Comparison of ENCODE assay signal across 8 cellular contexts in the genomic region with DNA sequence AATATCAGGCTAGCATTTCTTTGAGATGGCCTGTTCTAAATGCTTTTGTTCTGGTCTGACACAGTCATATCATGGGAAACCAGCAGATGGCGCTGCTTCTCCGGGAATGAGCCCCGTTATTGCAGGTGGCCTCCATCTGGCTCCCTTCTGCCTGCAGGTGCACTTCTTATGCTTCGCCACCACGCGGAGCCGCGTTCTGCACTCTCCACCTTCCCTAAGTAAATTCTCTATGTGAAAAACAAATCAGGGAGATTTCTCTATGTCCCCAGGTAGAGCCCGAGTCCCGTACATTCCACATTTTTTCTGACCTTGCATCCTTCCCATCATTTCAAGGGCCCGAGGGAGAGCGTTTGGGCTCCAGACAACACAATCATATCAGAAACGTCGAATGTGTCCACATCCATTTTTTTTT. TPM values are rescaled to one million over a fixed set of nuclear protein-coding genes. Genes with fewer than 3 reads are reported as not detected.
DNase-seq lines count a peak whose midpoint lies in the region; ATAC-seq, FAIRE-seq and TF ChIP-seq lines count a peak whose summit lies in the region.

No MANE protein-coding gene starts in this region.

- H3K36me3 Mint-ChIP-seq in activated CD4-positive, alpha-beta T cell treated with anti-CD3 and anti-CD28 coated beads for 36 hours (ENCODE audit: low read depth) = no peaks in the 10 kb centered on the region

- no peaks in the 10 kb centered on the region for H4K20me1 ChIP-seq in HepG2 (ENCODE audit: insufficient read depth, low read length)

- no peaks in the 10 kb centered on the region for H3K79me2 ChIP-seq in HepG2 (ENCODE audit: insufficient read depth, low read length)

- H3K27me3 Mint-ChIP-seq in activated CD4-positive, alpha-beta T cell treated with anti-CD3 and anti-CD28 coated beads for 36 hours = peaks cover 9% of the 10 kb centered on the region

- CTCF ChIA-PET in activated CD4-positive, alpha-beta T cell treated with anti-CD3 and anti-CD28 coated beads for 36 hours (lab: Charles Lee) = interaction anchor here (0.7 to 2.5 kb wide), 8 partner anchors 15 to 434 kb away, joined by 3 to 16 read pairs (median 5); no protein-coding TSS in a partner anchor
- CTCF ChIA-PET in HepG2 (lab: Yijun Ruan, JAX; ENCODE audit: low intra/inter-chr PET ratio, low total read pairs) = interaction anchor here (0.8 to 2.7 kb wide), 13 partner anchors 13 to 540 kb away, joined by 3 to 41 read pairs (median 5); no protein-coding TSS in a partner anchor

- no peaks in the 10 kb centered on the region for H3K36me3 ChIP-seq in HepG2 (replicated peaks in 1 of 2; ENCODE audit: control insufficient read depth in 1 of 2, insufficient read depth in 2 of 2, low read length in 2 of 2)

- no peaks in the 10 kb centered on the region for H3K9me3 Mint-ChIP-seq in activated CD4-positive, alpha-beta T cell treated with anti-CD3 and anti-CD28 coated beads for 36 hours (ENCODE audit: low read depth)

- H3K4me2 ChIP-seq in HepG2 (ENCODE audit: low read depth, low read length) = 0 out of 2 replicates have a peak overlapping the region, but pooled peaks have one; percentile 10

- no peaks in the 10 kb centered on the region for H3K4me1 Mint-ChIP-seq in activated CD4-positive, alpha-beta T cell treated with anti-CD3 and anti-CD28 coated beads for 36 hours

- FAIRE-seq in HepG2 (lab: Jason Lieb, UNC) = peak; percentile 96

- 1% methylated on average over 14 of the region's 14 CpGs for WGBS in HepG2 (ENCODE audit: low lambda C conversion rate)

- TF ChIP-seq POLR2A in HepG2 (IDR thresholded peaks at IDR 0.05; ENCODE audit: insufficient read depth in 1 of 2, low read depth in 2 of 2, low read length in 2 of 2) = no peak

- TF ChIP-seq EP300 in HepG2 (IDR thresholded peaks at IDR 0.05; ENCODE audit: low read depth in 2 of 2, low read length in 2 of 2) (no peak), HepG2 (CRISPR knock-in tag; IDR thresholded peaks at IDR 0.05; ENCODE audit: borderline replicate concordance) (no peak)

- H3K4me3 Mint-ChIP-seq in activated CD4-positive, alpha-beta T cell treated with anti-CD3 and anti-CD28 coated beads for 36 hours = no peak overlapping the region

- no peak overlapping the region for H3K4me3 ChIP-seq in choroid plexus epithelial cell (ENCODE audit: low read depth, low read length)
- no peak overlapping the region for H3K4me3 ChIP-seq in HepG2 (replicated peaks in 1 of 3; ENCODE audit: insufficient read depth in 1 of 3, low read depth in 2 of 3, low read length in 3 of 3)

- peak; percentile 89 for ATAC-seq in GM19372 (IDR thresholded peaks at IDR 0.05; ENCODE audit: low read depth, unreplicated experiment)
- ATAC-seq in HG03442 (IDR thresholded peaks at IDR 0.05; ENCODE audit: unreplicated experiment) = peak; percentile 92
- ATAC-seq in activated CD4-positive, alpha-beta T cell treated with anti-CD3 and anti-CD28 coated beads for 36 hours = peak; percentile 100
- peak; percentile 90 for ATAC-seq in HepG2

- H2AFZ ChIP-seq in HepG2 (ENCODE audit: low read length) = no peak overlapping the region

- H3K27ac Mint-ChIP-seq in activated CD4-positive, alpha-beta T cell treated with anti-CD3 and anti-CD28 coated beads for 36 hours = no peak overlapping the region

- intact Hi-C loops in activated CD4-positive, alpha-beta T cell treated with anti-CD3 and anti-CD28 coated beads for 36 hours (cut with DNase I, micrococcal nuclease) = loop anchor here (1.0 to 5.0 kb wide), 7 partner anchors 101 to 714 kb away; no protein-coding TSS in a partner anchor
- intact Hi-C loops in HepG2 (cut with micrococcal nuclease; ENCODE audit: unreplicated experiment) = loop anchor here (1.0 to 2.0 kb wide), 5 partner anchors 48 to 537 kb away; no protein-coding TSS in a partner anchor

- H3K27me3 ChIP-seq in HepG2 (ENCODE audit: control insufficient read depth in 1 of 2, insufficient read depth in 2 of 2, low read length in 2 of 2) = no peaks in the 10 kb centered on the region

- no peak overlapping the region for H3K9ac ChIP-seq in HepG2 (ENCODE audit: insufficient read depth, low read depth, low read length)

- H3K27ac ChIP-seq in HepG2 (ENCODE audit: extremely low read length, insufficient read depth, low read length) = no peak overlapping the region

- H3K9me3 ChIP-seq in HepG2 (ENCODE audit: low read length) = no peaks in the 10 kb centered on the region

- POLR2A ChIA-PET in activated CD4-positive, alpha-beta T cell treated with anti-CD3 and anti-CD28 coated beads for 36 hours (lab: Charles Lee) = no interaction called here
- POLR2A ChIA-PET in HepG2 (lab: Yijun Ruan, JAX) = no interaction called here

- DNase-seq in CD1c-positive myeloid dendritic cell (ENCODE audit: extremely low spot score) (peak; percentile 80), NCI-H524 (lab: John Stamatoyannopoulos, UW) (peak; percentile 92 to 95), choroid plexus epithelial cell (ENCODE audit: low read depth) (peak; percentile 95), HepG2 (ENCODE audit: low spot score) (peak; percentile 84)
- DNase-seq in activated CD4-positive, alpha-beta T cell treated with anti-CD3 and anti-CD28 coated beads for 36 hours = peak; percentile 95
- DNase-seq in stimulated activated CD4-positive, alpha-beta T cell treated with anti-CD3 and anti-CD28 coated beads, TNF-alpha, amount 100 ng/mL, for 24 hours (ENCODE audit: low read depth in 3 of 3) = peak; percentile 75 to 87 (median 77)

- TF ChIP-seq CTCF in choroid plexus epithelial cell (conservative IDR thresholded peaks at IDR 0.05; ENCODE audit: low read depth, low read length) (peak; percentile 96), HepG2 (CRISPR knock-in tag; IDR thresholded peaks at IDR 0.05) (peak; percentile 97)

- BruUV-seq in HepG2 (replicated peaks; lab: Mats Ljungman, UMichigan) = no TSS peak

- in situ Hi-C loops in HepG2 (cut with HindIII; ENCODE audit: extremely low pct_ligation_motif_present, low pct_unique_long_range_greater_than_20kb) = loop anchor here (5.0 to 10.0 kb wide), 3 partner anchors 121 to 434 kb away; no protein-coding TSS in a partner anchor

- peaks cover 41% of the 10 kb centered on the region for H3K4me1 ChIP-seq in HepG2 (ENCODE audit: insufficient read depth, low read length)

- TF ChIP-seq RAD21 in HepG2 (CRISPR knock-in tag; IDR thresholded peaks at IDR 0.05) = peak; percentile 97

TF ChIP-seq in HepG2, 621 proteins besides CTCF, POLR2A, EP300 and RAD21 (continues in another document):
- no peak for TF ChIP-seq NR2F6 (IDR thresholded peaks at IDR 0.05)
- peak; percentile 33; the same call in 1 of the 2 replicates for TF ChIP-seq NR2F6 (CRISPR knock-in tag; IDR thresholded peaks at IDR 0.05)
- no peak for TF ChIP-seq ZNF260 (CRISPR knock-in tag; IDR thresholded peaks at IDR 0.05; ENCODE audit: borderline replicate concordance, low read depth)

RNA-seq across cellular contexts. Expression of gene GLRX5, which starts 26.2 kb away (rescaled TPM):
- 10 to 100 TPM; 37.9 to 44.1 TPM for total RNA-seq in activated CD4-positive, alpha-beta T cell treated with anti-CD3 and anti-CD28 coated beads for 36 hours
- total RNA-seq in HepG2 (2016; rRNA removed; fragmentation: Illumina TruSeq; extraction: Trizol) = 115 and 122 TPM in 2 replicates
- 141 and 162 TPM in 2 replicates for total RNA-seq in HepG2 (2016; cell fraction: cytosol; rRNA removed; fragmentation: Illumina TruSeq; extraction: Trizol; ENCODE audit: low read depth)
- total RNA-seq in HepG2 (2016; cell fraction: insoluble cytoplasmic fraction; rRNA removed; fragmentation: Illumina TruSeq; extraction: Trizol) = 99.8 and 128 TPM in 2 replicates
- total RNA-seq in HepG2 (2016; cell fraction: membrane; rRNA removed; fragmentation: Illumina TruSeq; extraction: Trizol) = 204 and 226 TPM in 2 replicates
- 42.6 and 50.7 TPM in 2 replicates for total RNA-seq in HepG2 (2016; cell fraction: nucleus; rRNA removed; fragmentation: Illumina TruSeq; extraction: Trizol)
- polyA plus RNA-seq in HepG2 (2011; rRNA removed) = 115 and 146 TPM in 2 replicates
- 68.6 and 128 TPM in 2 replicates for polyA plus RNA-seq in HepG2 (2011; cell fraction: cytosol; rRNA removed)
- polyA plus RNA-seq in HepG2 (2011; cell fraction: nucleus; rRNA removed) = 20.1 and 32.1 TPM in 2 replicates
- polyA plus RNA-seq in HepG2 (2012) = 136 and 145 TPM in 2 replicates
- polyA plus RNA-seq in HepG2 (2016; cell fraction: cytosol; fragmentation: Illumina TruSeq; extraction: Trizol; ENCODE audit: low read depth) = 197 and 237 TPM in 2 replicates
- 161 and 168 TPM in 2 replicates for polyA plus RNA-seq in HepG2 (2016; cell fraction: insoluble cytoplasmic fraction; fragmentation: Illumina TruSeq; extraction: Trizol; ENCODE audit: low read depth)
- polyA plus RNA-seq in HepG2 (2016; cell fraction: membrane; fragmentation: Illumina TruSeq; extraction: Trizol; ENCODE audit: low read depth) = 243 and 290 TPM in 2 replicates
- 104 and 106 TPM in 2 replicates for polyA plus RNA-seq in HepG2 (2016; cell fraction: nucleus; fragmentation: Illumina TruSeq; extraction: Trizol; ENCODE audit: insufficient read depth, low read depth)
- polyA minus RNA-seq in HepG2 (2011; rRNA and poly(A)+ RNA removed; ENCODE audit: low replicate concordance) = 17.9 and 35.5 TPM in 2 replicates
- polyA minus RNA-seq in HepG2 (2011; cell fraction: cytosol; rRNA and poly(A)+ RNA removed) = 42.3 and 45.6 TPM in 2 replicates
- polyA minus RNA-seq in HepG2 (2011; cell fraction: nucleus; rRNA and poly(A)+ RNA removed) = 15.8 and 23.1 TPM in 2 replicates

RNA-seq across cellular contexts. Expression of gene SYNE3, which starts 44.6 kb away (rescaled TPM):
- total RNA-seq in activated CD4-positive, alpha-beta T cell treated with anti-CD3 and anti-CD28 coated beads for 36 hours = 10 to 100 TPM; 27.3 to 34.2 TPM
- total RNA-seq in HepG2 (2016; rRNA removed; fragmentation: Illumina TruSeq; extraction: Trizol) = 7.8 and 9.0 TPM in 2 replicates
- 2.1 and 2.5 TPM in 2 replicates for total RNA-seq in HepG2 (2016; cell fraction: cytosol; rRNA removed; fragmentation: Illumina TruSeq; extraction: Trizol; ENCODE audit: low read depth)
- 6.6 and 8.6 TPM in 2 replicates for total RNA-seq in HepG2 (2016; cell fraction: insoluble cytoplasmic fraction; rRNA removed; fragmentation: Illumina TruSeq; extraction: Trizol)
- total RNA-seq in HepG2 (2016; cell fraction: membrane; rRNA removed; fragmentation: Illumina TruSeq; extraction: Trizol) = 2.8 and 3.5 TPM in 2 replicates
- total RNA-seq in HepG2 (2016; cell fraction: nucleus; rRNA removed; fragmentation: Illumina TruSeq; extraction: Trizol) = 14.8 and 16.4 TPM in 2 replicates
- 8.0 and 9.3 TPM in 2 replicates for polyA plus RNA-seq in HepG2 (2011; rRNA removed)
- polyA plus RNA-seq in HepG2 (2011; cell fraction: cytosol; rRNA removed) = 3.1 and 3.2 TPM in 2 replicates
- 32.7 and 44.3 TPM in 2 replicates for polyA plus RNA-seq in HepG2 (2011; cell fraction: nucleus; rRNA removed)
- 3.7 and 4.9 TPM in 2 replicates for polyA plus RNA-seq in HepG2 (2012)
- polyA plus RNA-seq in HepG2 (2016; cell fraction: cytosol; fragmentation: Illumina TruSeq; extraction: Trizol; ENCODE audit: low read depth) = 0.24 and 0.25 TPM in 2 replicates
- polyA plus RNA-seq in HepG2 (2016; cell fraction: insoluble cytoplasmic fraction; fragmentation: Illumina TruSeq; extraction: Trizol; ENCODE audit: low read depth) = 2.0 and 2.7 TPM in 2 replicates
- polyA plus RNA-seq in HepG2 (2016; cell fraction: membrane; fragmentation: Illumina TruSeq; extraction: Trizol; ENCODE audit: low read depth) = 0.50 and 0.55 TPM in 2 replicates
- polyA plus RNA-seq in HepG2 (2016; cell fraction: nucleus; fragmentation: Illumina TruSeq; extraction: Trizol; ENCODE audit: insufficient read depth, low read depth) = 10.7 and 10.9 TPM in 2 replicates
- polyA minus RNA-seq in HepG2 (2011; rRNA and poly(A)+ RNA removed; ENCODE audit: low replicate concordance) = 0.72 and 21.2 TPM in 2 replicates
- polyA minus RNA-seq in HepG2 (2011; cell fraction: cytosol; rRNA and poly(A)+ RNA removed) = 6.8 and 8.6 TPM in 2 replicates
- polyA minus RNA-seq in HepG2 (2011; cell fraction: nucleus; rRNA and poly(A)+ RNA removed) = 43.0 and 46.7 TPM in 2 replicates
